15 cellular contexts compared by ENCODE assay signal in the genomic region with DNA sequence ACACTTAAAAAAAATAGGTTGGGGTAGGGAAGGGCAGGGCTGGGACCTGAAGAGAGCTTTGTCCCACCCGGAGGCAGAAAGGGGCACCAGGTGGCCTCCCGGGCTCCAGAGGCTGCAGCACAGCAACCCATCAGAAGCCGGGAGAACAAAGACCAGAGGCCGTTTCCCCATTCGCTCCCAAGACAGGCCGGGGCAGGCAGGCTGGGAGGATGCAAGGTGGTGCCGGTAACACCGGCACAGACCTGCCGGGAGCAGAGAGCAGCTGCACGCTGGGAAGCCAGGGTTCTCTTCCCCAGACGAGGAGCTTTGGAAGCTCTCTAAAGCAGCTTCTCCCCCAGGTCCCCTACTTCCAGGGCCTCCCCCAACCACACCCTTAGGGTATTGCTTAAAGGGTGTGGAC. TPM values are rescaled to one million over a fixed set of nuclear protein-coding genes. Genes with fewer than 3 reads are reported as not detected.
DNase-seq lines count a peak whose midpoint lies in the region; TF ChIP-seq lines count a peak whose summit lies in the region.
"Had no signal": no experiment of that assay in that cellular context is flagged by ENCODE, and none has a peak within 500 bp of the region (broad histone marks: within the 10 kb centered on the region; RNA-seq: fewer than 3 reads in every experiment).

No MANE protein-coding gene starts in this region.

- H3K4me1 ChIP-seq in esophagus squamous epithelium: peaks cover 17 to 95% (median 36%) of the 10 kb centered on the region in 3 donors
- H3K4me1 ChIP-seq: BE2C had no signal

- peak; percentile 63 for DNase-seq in epithelial cell of esophagus (ENCODE audit: low read depth)
- DNase-seq in esophagus squamous epithelium (lab: John Stamatoyannopoulos, UW): no peak
- no peak for DNase-seq in NOMO-1 treated with DMSO at 0.1 percent for 48 hours (lab: John Stamatoyannopoulos, UW; ENCODE audit: unreplicated experiment)
- no peak for DNase-seq in stimulated activated CD4-positive, alpha-beta T cell treated with anti-CD3 and anti-CD28 coated beads, Interleukin-15, amount 100 ng/mL, for 24 hours
- no peak for DNase-seq in RKO (ENCODE audit: low spot score)
- no peak for DNase-seq in activated T-cell treated with anti-CD3 and anti-CD28 coated beads, Interleukin-2, amount 50 U/mL, for 48 hours
- DNase-seq: BE2C; CD4-positive, alpha-beta memory T cell; DMS79 treated with DMSO at 0.1 percent for 48 hours; EL; GOT3; H9 had no signal

- intact Hi-C loops in esophagus squamous epithelium (cut with DNase I): no loop called here

- H3K27me3 ChIP-seq in esophagus squamous epithelium: peaks cover 0 to 25% (median 0%) of the 10 kb centered on the region in 4 donors

- peak in 1 of 4 donors; percentile 31 for TF ChIP-seq POLR2A in esophagus squamous epithelium (IDR thresholded peaks at IDR 0.05)

- peaks cover 0 to 73% (median 3%) of the 10 kb centered on the region in 3 donors for H3K36me3 ChIP-seq in esophagus squamous epithelium
- H3K36me3 ChIP-seq: BE2C had no signal

- H3K9me3 ChIP-seq in esophagus squamous epithelium: peaks cover 0 to 4% (median 0%) of the 10 kb centered on the region in 3 donors
- H3K9me3 ChIP-seq: BE2C had no signal

- H3K4me3 ChIP-seq in epithelial cell of esophagus (ENCODE audit: low read length): peak overlapping the region; percentile 1
- peak overlapping the region in 3 of 4 donors; percentile 40 to 94 (median 86) for H3K4me3 ChIP-seq in esophagus squamous epithelium
- peak overlapping the region in 1 of 7 experiments; percentile 1 for H3K4me3 ChIP-seq in skin epidermis
- H3K4me3 ChIP-seq: A549 had no signal

- peak overlapping the region; percentile 79 to 99 (median 97) for H3K27ac ChIP-seq in esophagus squamous epithelium
- H3K27ac ChIP-seq in skin epidermis: peak overlapping the region in 17 of 21 experiments; percentile 8 to 91 (median 46)
- H3K27ac ChIP-seq: A549, C4-2B had no signal

- whole genome bisulfite sequencing in esophagus squamous epithelium, 2 donors: 50 to 52% methylated on average over 2 to 9 of the region's 11 CpGs

- no peak for TF ChIP-seq CTCF in epithelial cell of esophagus (IDR thresholded peaks at IDR 0.05; ENCODE audit: insufficient read depth, low read depth, low read length, missing control alignments)
- TF ChIP-seq CTCF in esophagus squamous epithelium (IDR thresholded peaks at IDR 0.05): no peak

RNA-seq across cellular contexts. Expression of a gene that starts 5.6 kb away (rescaled TPM):
- total RNA-seq in esophagus squamous epithelium: 1,000 to 10,000 TPM in 2 of 4 donors, 100 to 1,000 TPM in 2; 504 to 1,677 (median 860) TPM
- total RNA-seq: CD4-positive, alpha-beta memory T cell had no signal

RNA-seq across cellular contexts. Expression of a gene that starts 26.7 kb away (rescaled TPM):
- total RNA-seq in esophagus squamous epithelium: 1 to 10 TPM in 1 of 4 donors, under 1 TPM in 3; 0.22 to 5.6 (median 0.49) TPM
- total RNA-seq: CD4-positive, alpha-beta memory T cell had no signal
